12 cellular contexts compared by ENCODE assay signal in genomic region chr18:36372902-36373301, GRCh38.
DNase-seq lines count a peak whose midpoint lies in the region; ATAC-seq and TF ChIP-seq lines count a peak whose summit lies in the region.
"Had no signal": no experiment of that assay in that cellular context is flagged by ENCODE, and none has a peak within 500 bp of the region (broad histone marks: within the 10 kb centered on the region; RNA-seq: fewer than 3 reads in every experiment).

No MANE protein-coding gene starts in this region.

- no peak overlapping the region for H2AFZ ChIP-seq in PC-9

- H3K4me3 ChIP-seq in AG04449 (ENCODE audit: low read depth, low read length) (no peak overlapping the region), PC-9 (no peak overlapping the region)
- H3K4me3 ChIP-seq: dorsolateral prefrontal cortex had no signal

- BruUV-seq in PC-9 (replicated peaks; lab: Mats Ljungman, UMichigan): no TSS peak

- no peaks in the 10 kb centered on the region for H3K79me2 ChIP-seq in PC-9 (ENCODE audit: low read depth)

- no peaks in the 10 kb centered on the region for H3K36me3 ChIP-seq in PC-9 (ENCODE audit: low read depth)

- peaks cover 22 to 41% of the 10 kb centered on the region in 2 donors for H3K27me3 Mint-ChIP-seq in natural killer cell (ENCODE audit: low read depth in 2 of 2)

- no peak overlapping the region for H3K27ac Mint-ChIP-seq in natural killer cell

- H3K36me3 Mint-ChIP-seq in natural killer cell: no peaks in the 10 kb centered on the region

- POLR2A ChIA-PET in AG04449 (lab: Yijun Ruan, JAX) (no interaction called here), PC-9 (lab: Charles Lee; ENCODE audit: unreplicated experiment) (no interaction called here)

- TF ChIP-seq CTCF in AG04449 (IDR thresholded peaks at IDR 0.05; ENCODE audit: insufficient read depth, low read length, missing control alignments) (no peak), PC-9 (conservative IDR thresholded peaks at IDR 0.05) (peak; percentile 25; the same call in 1 of the 2 replicates), natural killer cell (IDR thresholded peaks at IDR 0.05) (no peak)

- no peaks in the 10 kb centered on the region for H3F3A ChIP-seq in PC-9 (ENCODE audit: insufficient read depth, low read depth)

- CTCF ChIA-PET in AG04449 (lab: Yijun Ruan, JAX): no interaction called here
- CTCF ChIA-PET in PC-9 (lab: Charles Lee): no interaction called here

- 0 out of 2 replicates have a peak overlapping the region, but pooled peaks have one; percentile 39 for H3K27ac ChIP-seq in PC-9
- H3K27ac ChIP-seq: dorsolateral prefrontal cortex had no signal

- no peaks in the 10 kb centered on the region for H3K9me3 ChIP-seq in PC-9 (ENCODE audit: insufficient read depth, low read depth)

- no peaks in the 10 kb centered on the region for H3K9me2 ChIP-seq in PC-9 (ENCODE audit: insufficient read depth)

- ATAC-seq in GM18867 (IDR thresholded peaks at IDR 0.05; ENCODE audit: unreplicated experiment) (peak; percentile 55), natural killer cell (no peak), GM21515 (IDR thresholded peaks at IDR 0.05; ENCODE audit: unreplicated experiment) (no peak)

- H4K20me1 ChIP-seq in PC-9 (ENCODE audit: insufficient read depth): no peaks in the 10 kb centered on the region

- no peaks in the 10 kb centered on the region for H3K27me3 ChIP-seq in PC-9 (ENCODE audit: insufficient read depth, low read depth)
- H3K27me3 ChIP-seq: dorsolateral prefrontal cortex had no signal

- H3K4me2 ChIP-seq in PC-9: 0 out of 2 replicates have a peak overlapping the region, but pooled peaks have one; percentile 34

- H3K4me3 Mint-ChIP-seq in natural killer cell: no peak overlapping the region

- no peaks in the 10 kb centered on the region for H3K9me3 Mint-ChIP-seq in natural killer cell

- peaks cover 14% of the 10 kb centered on the region for H3K4me1 ChIP-seq in PC-9 (replicated peaks; ENCODE audit: insufficient read depth)

- intact Hi-C loops in PC-9 (cut with micrococcal nuclease; ENCODE audit: unreplicated experiment) (loop anchor here (5.0 kb wide), 1 partner anchor 76 kb away; the partner anchor contains the start of gene FHOD3), natural killer cell (cut with micrococcal nuclease) (no loop called here)

- peak; percentile 23 for DNase-seq in AG04449 (ENCODE audit: low read depth, low spot score)
- DNase-seq in PC-9: peak; percentile 10 to 77
- DNase-seq in fibroblast of gingiva (ENCODE audit: low read depth): peak; percentile 82
- DNase-seq in activated CD4-positive, alpha-beta T cell treated with anti-CD3 and anti-CD28 coated beads for 4 hours: no peak
- DNase-seq in natural killer cell: no peak
- DNase-seq in NCI-H1105 treated with DMSO at 0.1 percent for 48 hours (lab: John Stamatoyannopoulos, UW): no peak
- DNase-seq: activated T-cell treated with anti-CD3 and anti-CD28 coated beads for 4 hours, dorsolateral prefrontal cortex, NCI-H2227 treated with DMSO at 0.1 percent for 48 hours, T-helper 2 cell had no signal

- no peaks in the 10 kb centered on the region for H3K4me1 Mint-ChIP-seq in natural killer cell

Comparison
In these comparisons a context has a peak if more than half of its experiments do, and no peak if none do; other contexts are left out.
1. DNase-seq: peak in AG04449 (single experiment), PC-9 (2 of 2) and fibroblast of gingiva (single experiment); none in activated CD4-positive, alpha-beta T cell treated with anti-CD3 and anti-CD28 coated beads for 4 hours (0 of 2), natural killer cell (single experiment) and NCI-H1105 treated with DMSO at 0.1 percent for 48 hours (single experiment).